Comparison of ENCODE assay signal across 1 cellular context in the genomic region with DNA sequence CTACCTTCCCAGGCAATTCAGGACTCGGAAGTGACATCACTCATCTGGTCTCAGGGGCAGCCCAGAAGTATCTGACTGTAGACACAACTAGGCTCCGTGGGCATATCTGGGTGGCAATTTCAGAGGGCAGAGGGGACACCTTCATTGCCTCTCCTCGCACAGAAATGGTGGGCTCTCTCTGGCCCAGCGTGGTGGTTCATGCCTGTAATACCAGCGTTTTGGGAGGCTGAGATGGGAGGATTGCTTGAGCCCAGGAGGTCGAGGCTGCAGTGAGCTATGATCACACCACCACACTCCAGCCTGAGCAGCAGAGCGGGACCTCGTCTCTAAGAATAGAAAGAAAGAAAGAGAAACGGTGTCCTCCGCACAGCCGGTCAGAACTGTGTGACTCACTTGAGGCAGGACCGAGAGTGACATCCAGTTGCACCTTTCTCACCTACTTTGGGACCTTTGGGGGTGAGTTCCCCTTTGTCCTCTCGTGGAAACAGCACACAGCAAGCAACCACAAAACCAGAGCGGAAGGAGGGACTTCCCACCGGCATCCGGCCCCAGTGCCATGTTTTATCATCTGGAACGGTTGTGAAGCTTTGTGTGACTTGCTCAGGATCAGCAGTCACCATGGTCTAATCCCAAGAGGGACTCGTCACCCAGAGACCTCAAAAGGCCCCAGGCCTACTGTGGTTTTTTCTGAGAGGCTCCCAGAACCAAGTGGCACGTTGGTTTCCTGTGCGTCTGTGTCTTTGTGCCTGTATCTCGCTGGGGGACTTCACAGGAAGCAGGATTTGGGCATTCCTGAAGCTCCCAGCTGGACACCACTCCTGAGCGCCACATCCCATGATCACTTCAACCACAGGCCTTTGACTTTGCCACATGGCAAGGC.
TF ChIP-seq lines count a peak whose summit lies in the region.

No MANE protein-coding gene starts in this region.

TF ChIP-seq in GM23338, 12 proteins besides CTCF, POLR2A, EP300 and RAD21 (continued from another document):
- TF ChIP-seq ZNF462 (CRISPR knock-in tag; IDR thresholded peaks at IDR 0.05) (no peak), ZNF114 (CRISPR knock-in tag; IDR thresholded peaks at IDR 0.05) (no peak), CREB1 (CRISPR knock-in tag; IDR thresholded peaks at IDR 0.05; ENCODE audit: low read depth) (no peak), STAT1 (IDR thresholded peaks at IDR 0.05; ENCODE audit: unreplicated experiment) (no peak), JUNB (IDR thresholded peaks at IDR 0.05; ENCODE audit: unreplicated experiment) (no peak), POLR2AphosphoS5 (IDR thresholded peaks at IDR 0.05; ENCODE audit: low read depth) (no peak), ZNF331 (CRISPR knock-in tag; IDR thresholded peaks at IDR 0.05; ENCODE audit: low read depth) (no peak)
- TF ChIP-seq, protein P1, sequence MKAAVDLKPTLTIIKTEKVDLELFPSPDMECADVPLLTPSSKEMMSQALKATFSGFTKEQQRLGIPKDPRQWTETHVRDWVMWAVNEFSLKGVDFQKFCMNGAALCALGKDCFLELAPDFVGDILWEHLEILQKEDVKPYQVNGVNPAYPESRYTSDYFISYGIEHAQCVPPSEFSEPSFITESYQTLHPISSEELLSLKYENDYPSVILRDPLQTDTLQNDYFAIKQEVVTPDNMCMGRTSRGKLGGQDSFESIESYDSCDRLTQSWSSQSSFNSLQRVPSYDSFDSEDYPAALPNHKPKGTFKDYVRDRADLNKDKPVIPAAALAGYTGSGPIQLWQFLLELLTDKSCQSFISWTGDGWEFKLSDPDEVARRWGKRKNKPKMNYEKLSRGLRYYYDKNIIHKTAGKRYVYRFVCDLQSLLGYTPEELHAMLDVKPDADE (IDR thresholded peaks at IDR 0.05): no peak
TF ChIP-seq in GM23338: peak in this region for 0.
